9 cellular contexts compared by ENCODE assay signal in the genomic region with DNA sequence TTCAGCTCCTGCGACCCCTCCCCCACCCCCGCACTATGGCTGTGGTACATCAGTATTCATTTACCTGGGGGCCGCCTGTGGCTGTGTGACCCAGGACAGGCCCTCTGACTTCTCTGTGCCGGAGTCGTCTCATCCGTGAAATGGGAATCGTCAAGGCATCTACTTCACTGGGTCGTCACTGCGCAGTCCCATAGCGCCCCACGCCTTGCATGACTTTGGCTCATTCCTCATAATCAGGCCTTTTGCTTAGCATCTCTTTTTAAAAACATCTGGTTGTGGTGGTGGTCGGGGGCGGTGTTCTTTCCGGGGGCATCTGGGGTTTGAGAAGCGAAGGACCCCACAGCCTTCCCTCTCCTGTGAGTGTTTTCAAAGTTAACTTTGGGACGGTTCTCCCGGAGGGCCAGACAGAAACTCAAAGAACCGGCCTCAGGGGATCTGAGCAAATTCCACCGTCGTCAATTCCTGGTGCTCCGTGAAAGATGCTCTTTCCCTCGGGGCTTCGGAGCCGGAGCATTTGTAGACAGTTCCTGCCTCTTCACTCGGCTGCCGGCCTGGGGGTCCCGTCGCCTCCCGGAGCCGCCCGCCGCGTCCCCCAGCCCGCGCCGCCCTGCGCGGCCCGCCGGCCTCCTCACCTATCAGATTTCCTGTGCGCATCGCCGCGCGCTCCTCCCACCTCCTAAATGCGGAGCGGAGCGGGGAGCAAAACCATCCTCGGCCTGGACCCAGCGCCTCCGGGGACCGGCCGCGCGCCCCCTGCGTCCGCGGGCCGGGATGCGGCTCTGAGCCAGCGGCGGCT. TPM values are rescaled to one million over a fixed set of nuclear protein-coding genes. Genes with fewer than 3 reads are reported as not detected.
DNase-seq lines count a peak whose midpoint lies in the region; ATAC-seq and TF ChIP-seq lines count a peak whose summit lies in the region.
"Had no signal": no experiment of that assay in that cellular context is flagged by ENCODE, and none has a peak within 500 bp of the region (broad histone marks: within the 10 kb centered on the region; RNA-seq: fewer than 3 reads in every experiment).

Gene B3GALT5 (plus strand): TSS at position 708 of the 796 bp plus-strand sequence. CDS start 47,620 bp downstream, outside the sequence.

- TF ChIP-seq CTCF in GM23338 (conservative IDR thresholded peaks at IDR 0.05; ENCODE audit: low read depth in 2 of 2) (peak in 1 of 2 experiments; percentile 12; a peak in 2 of 4 replicates), PC-3 (conservative IDR thresholded peaks at IDR 0.05; ENCODE audit: low read depth, low read length) (no peak)

- BruUV-seq in PC-3 (replicated peaks; lab: Mats Ljungman, UMichigan) = no TSS peak

- H4K20me1 ChIP-seq in GM23338 (replicated peaks; ENCODE audit: insufficient read depth) (no peaks in the 10 kb centered on the region; the same call in 1 of the 2 replicates), PC-3 (ENCODE audit: low read length) (no peaks in the 10 kb centered on the region)

- no peaks in the 10 kb centered on the region for H3K27me3 ChIP-seq in GM23338 (ENCODE audit: insufficient read depth)
- H3K27me3 ChIP-seq in PC-3 (ENCODE audit: low read length) = 0 out of 2 replicates have a peak, but pooled peaks cover 3% of the 10 kb centered on the region

- H3K36me3 Mint-ChIP-seq in GM23338 (ENCODE audit: low read depth) = peaks cover 64% of the 10 kb centered on the region
- no peaks in the 10 kb centered on the region for H3K36me3 Mint-ChIP-seq in activated naive CD4-positive, alpha-beta T cell treated with anti-CD3 and anti-CD28 coated beads for 36 hours (ENCODE audit: low read depth)

- H3K4me3 ChIP-seq in GM23338 (peak within 1 kb of the TSS; percentile 87), PC-3 (ENCODE audit: low read length) (peak within 1 kb of the TSS; percentile 68)

- peak within 1 kb of the TSS; percentile 95 for H3K4me3 Mint-ChIP-seq in GM23338
- no peak within 1 kb of the TSS for H3K4me3 Mint-ChIP-seq in activated naive CD4-positive, alpha-beta T cell treated with anti-CD3 and anti-CD28 coated beads for 36 hours

- ATAC-seq in GM23338 (peak; percentile 80), PC-3 (peak; percentile 42)

- H3K4me1 Mint-ChIP-seq in GM23338 = peaks cover 51% of the 10 kb centered on the region
- H3K4me1 Mint-ChIP-seq in activated naive CD4-positive, alpha-beta T cell treated with anti-CD3 and anti-CD28 coated beads for 36 hours (ENCODE audit: low read depth) = peaks cover 10% of the 10 kb centered on the region

- CTCF ChIA-PET in PC-3 (lab: Charles Lee) = no interaction called here
- CTCF ChIA-PET in activated naive CD4-positive, alpha-beta T cell treated with anti-CD3 and anti-CD28 coated beads for 36 hours (lab: Charles Lee) = no interaction called here

- DNase-seq in GM23338 (ENCODE audit: low spot score) (peak; percentile 94), PC-3 (peak; percentile 45), head of caudate nucleus (peak in 33 of 42 donors; percentile 22 to 78 (median 52)), retina (peak; percentile 51), GM19238 (ENCODE audit: insufficient read length, low spot score) (no peak), NCI-H128 (lab: John Stamatoyannopoulos, UW; ENCODE audit: unreplicated experiment) (no peak), CD1c-positive myeloid dendritic cell (ENCODE audit: extremely low spot score) (no peak)
- DNase-seq in activated naive CD4-positive, alpha-beta T cell treated with anti-CD3 and anti-CD28 coated beads for 36 hours = no peak
- DNase-seq: activated naive CD4-positive, alpha-beta T cell treated with Interleukin-2 at 50 U/mL for 16 hours had no signal

- H3K4me2 ChIP-seq in GM23338 = peak within 1 kb of the TSS; percentile 96
- H3K4me2 ChIP-seq in PC-3 (ENCODE audit: low read length) = peak within 1 kb of the TSS; percentile 96

- H3K9me3 ChIP-seq in PC-3 (ENCODE audit: low read length) = no peaks in the 10 kb centered on the region

- H3K9ac ChIP-seq in PC-3 (ENCODE audit: low read length) = no peak within 1 kb of the TSS

- H3K27ac ChIP-seq in GM23338 (ENCODE audit: low read depth) (peak within 1 kb of the TSS; percentile 75), PC-3 (ENCODE audit: low read length) (no peak within 1 kb of the TSS)

- H3F3A ChIP-seq in GM23338 (replicated peaks; ENCODE audit: low read depth) (0 out of 2 replicates have a peak, but pooled peaks cover 9% of the 10 kb centered on the region), PC-3 (ENCODE audit: low read length, unreplicated experiment) (no peaks in the 10 kb centered on the region)

- peaks cover 12% of the 10 kb centered on the region for H3K9me3 Mint-ChIP-seq in GM23338
- H3K9me3 Mint-ChIP-seq in activated naive CD4-positive, alpha-beta T cell treated with anti-CD3 and anti-CD28 coated beads for 36 hours = no peaks in the 10 kb centered on the region

- H3K27ac Mint-ChIP-seq in GM23338 = peak within 1 kb of the TSS; percentile 94
- H3K27ac Mint-ChIP-seq in activated naive CD4-positive, alpha-beta T cell treated with anti-CD3 and anti-CD28 coated beads for 36 hours = no peak within 1 kb of the TSS

- peak within 1 kb of the TSS; percentile 88 for H2AFZ ChIP-seq in GM23338
- peak within 1 kb of the TSS; percentile 91 for H2AFZ ChIP-seq in PC-3 (ENCODE audit: low read length)

- intact Hi-C loops in PC-3 (cut with micrococcal nuclease) (loop anchor here (10.0 kb wide), 1 partner anchor 68 kb away; no protein-coding TSS in a partner anchor), head of caudate nucleus (cut with DNase I) (no loop called here)
- intact Hi-C loops in activated naive CD4-positive, alpha-beta T cell treated with anti-CD3 and anti-CD28 coated beads for 36 hours (cut with micrococcal nuclease) = no loop called here

- POLR2A ChIA-PET in PC-3 (lab: Charles Lee; ENCODE audit: unreplicated experiment) = no interaction called here

- H3K4me1 ChIP-seq in GM23338 (ENCODE audit: insufficient read depth) = peaks cover 39% of the 10 kb centered on the region
- peaks cover 32% of the 10 kb centered on the region for H3K4me1 ChIP-seq in PC-3 (ENCODE audit: insufficient read depth, low read length)

- peaks cover 12% of the 10 kb centered on the region for H3K27me3 Mint-ChIP-seq in GM23338 (ENCODE audit: insufficient read depth, low read depth, poor library complexity)
- peaks cover 23% of the 10 kb centered on the region for H3K27me3 Mint-ChIP-seq in activated naive CD4-positive, alpha-beta T cell treated with anti-CD3 and anti-CD28 coated beads for 36 hours (ENCODE audit: low read depth)

- peaks cover 16% of the 10 kb centered on the region; the same call in 1 of the 2 replicates for H3K36me3 ChIP-seq in GM23338 (ENCODE audit: insufficient read depth)
- H3K36me3 ChIP-seq in PC-3 (ENCODE audit: low read depth, low read length) = no peaks in the 10 kb centered on the region

- H3K9me2 ChIP-seq in GM23338 (ENCODE audit: insufficient read depth) = peaks cover 3% of the 10 kb centered on the region; the same call in 1 of the 2 replicates
- H3K9me2 ChIP-seq in PC-3 (replicated peaks; ENCODE audit: low read length) = no peaks in the 10 kb centered on the region

- H3K79me2 ChIP-seq in GM23338 (replicated peaks; ENCODE audit: insufficient read depth) (peaks cover 58% of the 10 kb centered on the region), PC-3 (ENCODE audit: low read length) (no peaks in the 10 kb centered on the region)

TF ChIP-seq in GM23338, 12 proteins besides CTCF, POLR2A, EP300 and RAD21:
- TF ChIP-seq REST (IDR thresholded peaks at IDR 0.05; ENCODE audit: unreplicated experiment) = no peak
- TF ChIP-seq JUNB (IDR thresholded peaks at IDR 0.05; ENCODE audit: unreplicated experiment) = peak; percentile 95
- TF ChIP-seq ZNF114 (CRISPR knock-in tag; IDR thresholded peaks at IDR 0.05) = no peak
- TF ChIP-seq POLR2AphosphoS5 (IDR thresholded peaks at IDR 0.05; ENCODE audit: low read depth) = peak; percentile 62; the same call in 1 of the 2 replicates

RNA-seq across cellular contexts. Expression of gene B3GALT5, which starts in this region (rescaled TPM):
- total RNA-seq in GM23338 (2014; rRNA removed; shearing (Covaris generic)) = 31.7 and 37.5 TPM in 2 replicates
- polyA plus RNA-seq in GM23338 (2016; fragmentation: Nextera tagmentation; extraction: Ambion mirVana) = 6.2 TPM in 2 replicates
- 0.58 and 1.5 TPM in 2 replicates for total RNA-seq in PC-3 (2014; rRNA removed)
- total RNA-seq in activated naive CD4-positive, alpha-beta T cell treated with anti-CD3 and anti-CD28 coated beads for 36 hours = not detected

Comparison
In these comparisons a context has a peak if more than half of its experiments do, and no peak if none do; other contexts are left out.
1. RNA of gene B3GALT5 (total RNA-seq): 31.7 to 37.5 TPM in GM23338; 0.58 to 1.5 TPM in PC-3 and not detected in activated naive CD4-positive, alpha-beta T cell treated with anti-CD3 and anti-CD28 coated beads for 36 hours; every median in the first group is over 10 times any median in the second.
2. DNase-seq: peak in GM23338 (single experiment), PC-3 (single experiment), head of caudate nucleus (33 of 42) and retina (single experiment); none in activated naive CD4-positive, alpha-beta T cell treated with anti-CD3 and anti-CD28 coated beads for 36 hours (single experiment), GM19238 (single experiment), NCI-H128 (single experiment) and CD1c-positive myeloid dendritic cell (single experiment).